ENCODE assay signal across 8 cellular contexts in the genomic region with DNA sequence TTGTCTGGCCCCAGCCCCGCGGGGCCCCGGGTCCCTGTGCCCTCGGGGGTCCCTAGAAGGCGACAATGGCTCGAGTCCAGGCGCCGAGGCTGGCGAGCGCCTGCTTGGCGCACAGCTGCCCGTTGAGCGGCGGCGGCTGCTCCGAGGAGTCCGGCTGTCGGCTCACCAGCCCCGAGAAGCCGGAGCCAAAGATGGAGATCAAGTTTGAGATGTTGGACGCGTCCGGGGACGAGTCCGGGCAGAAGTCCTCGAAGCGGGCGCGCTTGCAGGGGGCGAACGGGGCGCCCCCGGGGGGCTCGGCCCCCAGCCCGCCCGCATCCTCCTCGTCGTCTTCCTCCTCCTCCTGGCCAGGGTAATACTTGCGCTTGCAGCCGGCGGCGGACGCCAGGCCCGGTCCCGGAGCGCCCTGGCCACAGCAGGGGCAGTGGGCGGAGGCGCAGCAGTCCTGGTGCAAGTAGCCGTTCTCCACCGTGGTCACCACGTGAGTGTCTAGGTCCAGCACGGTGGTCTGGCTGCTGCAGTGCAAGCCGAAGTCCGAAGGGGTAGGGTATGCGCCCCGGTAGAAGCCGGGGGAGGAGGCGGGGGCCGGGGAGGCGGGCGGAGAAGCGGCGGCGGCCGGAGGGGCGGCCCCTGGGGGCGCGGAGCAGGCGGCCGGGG. TPM values are rescaled to one million over a fixed set of nuclear protein-coding genes. Genes with fewer than 3 reads are reported as not detected.
DNase-seq lines count a peak whose midpoint lies in the region; ATAC-seq and TF ChIP-seq lines count a peak whose summit lies in the region.

No MANE protein-coding gene starts in this region.

- H3K27me3 ChIP-seq in SJCRH30: peaks cover 11% of the 10 kb centered on the region
- no peaks in the 10 kb centered on the region for H3K27me3 ChIP-seq in dorsolateral prefrontal cortex
- H3K27me3 ChIP-seq in upper lobe of right lung: no peaks in the 10 kb centered on the region

- TF ChIP-seq CTCF in dorsolateral prefrontal cortex (IDR thresholded peaks at IDR 0.05 in 54 of 56, conservative IDR thresholded peaks at IDR 0.05 in 2 of 56; ENCODE audit: low read depth in 1 of 56, partially characterized antibody in 56 of 56) (peak in 1 of 56 donors; percentile 4), mesothelial cell of epicardium (IDR thresholded peaks at IDR 0.05; ENCODE audit: unreplicated experiment) (no peak), upper lobe of right lung (IDR thresholded peaks at IDR 0.05) (no peak)

- H3K4me1 ChIP-seq in SJCRH30: peaks cover 13% of the 10 kb centered on the region
- peaks cover 21% of the 10 kb centered on the region for H3K4me1 ChIP-seq in upper lobe of right lung

- H3K36me3 ChIP-seq in SJCRH30 (no peaks in the 10 kb centered on the region), upper lobe of right lung (no peaks in the 10 kb centered on the region)

- H3K4me3 ChIP-seq in SJCRH30 (peak overlapping the region; percentile 68), dorsolateral prefrontal cortex (peak overlapping the region; percentile 61 to 94 (median 84)), upper lobe of right lung (peak overlapping the region; percentile 79)

- H3K4me3 Mint-ChIP-seq in mesothelial cell of epicardium: peak overlapping the region; percentile 88

- DNase-seq in stimulated activated CD4-positive, alpha-beta T cell treated with anti-CD3 and anti-CD28 coated beads, Interleukin-2, amount 100 ng/mL, for 24 hours: peak; percentile 21 to 22
- no peak for DNase-seq in stimulated activated CD4-positive, alpha-beta T cell treated with anti-CD3 and anti-CD28 coated beads, Interleukin-4, amount 100 ng/mL, for 24 hours
- DNase-seq in SJCRH30 (peak; percentile 60 to 67), dorsolateral prefrontal cortex (peak in 2 of 10 donors; percentile 26 to 58), mesothelial cell of epicardium (ENCODE audit: low spot score in 2 of 2, unreplicated experiment in 2 of 2) (no peak), upper lobe of right lung (peak; percentile 81), cerebellum (ENCODE audit: low spot score) (no peak), COLO829 (ENCODE audit: low spot score) (no peak)

- peaks cover 19% of the 10 kb centered on the region for H3K4me1 Mint-ChIP-seq in mesothelial cell of epicardium

- H3K27me3 Mint-ChIP-seq in mesothelial cell of epicardium (ENCODE audit: low read depth): peaks cover 3% of the 10 kb centered on the region

- peak overlapping the region; percentile 9; the same call in 1 of the 2 replicates for H3K27ac ChIP-seq in SJCRH30
- H3K27ac ChIP-seq in dorsolateral prefrontal cortex: peak overlapping the region; percentile 47 to 100 (median 97)
- peak overlapping the region; percentile 96 for H3K27ac ChIP-seq in upper lobe of right lung

- no peaks in the 10 kb centered on the region for H3K36me3 Mint-ChIP-seq in mesothelial cell of epicardium

- no peaks in the 10 kb centered on the region for H3K9me3 Mint-ChIP-seq in mesothelial cell of epicardium

- intact Hi-C loops in dorsolateral prefrontal cortex (cut with DNase I) (loop anchor here (5.0 kb wide), 5 partner anchors 80 to 310 kb away; no protein-coding TSS in a partner anchor), upper lobe of right lung (cut with DNase I) (no loop called here)

- H3K9me3 ChIP-seq in SJCRH30 (replicated peaks): no peaks in the 10 kb centered on the region
- H3K9me3 ChIP-seq in upper lobe of right lung: no peaks in the 10 kb centered on the region

- ATAC-seq in upper lobe of right lung: no peak

- peak overlapping the region; percentile 82 for H3K27ac Mint-ChIP-seq in mesothelial cell of epicardium

RNA-seq across cellular contexts. Expression of a gene that starts 1.1 kb away (rescaled TPM):
- 2.8 and 3.1 TPM in 2 replicates for total RNA-seq in SJCRH30 (2014; rRNA removed; shearing (Covaris generic))
- total RNA-seq in dorsolateral prefrontal cortex (10 to 100 TPM in 102 of 120 experiments, 1 to 10 TPM in 18; 4.7 to 34.0 (median 13.8) TPM), mesothelial cell of epicardium (31.3 to 34.7 TPM (median 31.9 TPM) in 3 replicates), upper lobe of right lung (9.6 TPM), cerebellum (9.1 TPM)

Comparison
In these comparisons a context has a peak if more than half of its experiments do, and no peak if none do; other contexts are left out.
1. DNase-seq: peak in stimulated activated CD4-positive, alpha-beta T cell treated with anti-CD3 and anti-CD28 coated beads, Interleukin-2, amount 100 ng/mL, for 24 hours (2 of 2), SJCRH30 (2 of 2) and upper lobe of right lung (single experiment); none in stimulated activated CD4-positive, alpha-beta T cell treated with anti-CD3 and anti-CD28 coated beads, Interleukin-4, amount 100 ng/mL, for 24 hours (single experiment), mesothelial cell of epicardium (0 of 2), cerebellum (single experiment) and COLO829 (single experiment).
2. H3K27ac ChIP-seq: peak in every context shown above with its lines; median percentile 97 in dorsolateral prefrontal cortex; 96 in upper lobe of right lung; 9 in SJCRH30.
3. Peak in every context shown above with its lines, with median percentiles within 50 percentile points of each other: H3K4me3 ChIP-seq.